Comparison of ENCODE assay signal across 11 cellular contexts in the genomic region with DNA sequence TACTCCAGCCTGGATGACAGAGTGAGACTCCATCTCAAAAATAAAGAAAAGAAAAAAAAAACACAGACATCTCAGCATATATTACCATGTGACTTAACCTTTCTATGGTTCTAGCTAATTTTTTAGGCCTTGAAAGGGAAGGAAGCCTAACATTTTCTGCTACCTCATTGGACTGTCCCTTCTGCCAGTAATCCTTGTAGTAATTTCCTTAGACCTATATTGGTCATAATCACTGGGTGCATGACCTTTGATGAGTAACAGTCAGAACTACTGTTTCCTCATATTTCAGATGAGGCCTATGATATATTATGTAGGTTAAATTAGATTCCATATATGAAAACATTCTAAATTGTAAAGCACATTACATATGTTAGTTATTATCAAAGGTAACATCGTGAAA. TPM values are rescaled to one million over a fixed set of nuclear protein-coding genes. Genes with fewer than 3 reads are reported as not detected.
A peak's percentile ranks its signal among the peaks of the same experiment; 100 is the strongest.
DNase-seq lines count a peak whose midpoint lies in the region; ATAC-seq and TF ChIP-seq lines count a peak whose summit lies in the region.
"Had no signal": no experiment of that assay in that cellular context is flagged by ENCODE, and none has a peak within 500 bp of the region (broad histone marks: within the 10 kb centered on the region; RNA-seq: fewer than 3 reads in every experiment).

No MANE protein-coding gene starts in this region.

- in situ Hi-C loops in G401 (cut with HindIII; ENCODE audit: low sequenced_read_pairs), result no loop called here

- BruUV-seq in Calu3 (replicated peaks; lab: Mats Ljungman, UMichigan), result no TSS peak

- no peak overlapping the region for H3K4me3 ChIP-seq in fibroblast of pulmonary artery (replicated peaks; ENCODE audit: low read depth, low read length)
- H3K4me3 ChIP-seq: dorsolateral prefrontal cortex had no signal

- no peak overlapping the region for H3K4me3 Mint-ChIP-seq in Calu3 (ENCODE audit: low read depth, unreplicated experiment)

- DNase-seq in Calu3 (no peak), NOMO-1 treated with dmso at 0.1 percent for 144 hours (lab: John Stamatoyannopoulos, UW; ENCODE audit: unreplicated experiment) (peak; percentile 38), fibroblast of pulmonary artery (ENCODE audit: low read depth) (peak; percentile 33), mesenteric fat pad (ENCODE audit: low spot score) (no peak), G401 (ENCODE audit: low spot score) (no peak), hypothalamus (lab: John Stamatoyannopoulos, UW) (no peak), SK-N-DZ (ENCODE audit: low spot score) (no peak)
- DNase-seq: DMS 273 treated with DMSO at 0.1 percent for 48 hours, dorsolateral prefrontal cortex, NCI-H524 treated with DMSO at 0.1 percent for 48 hours had no signal

- TF ChIP-seq CTCF in Calu3 (IDR thresholded peaks at IDR 0.05; ENCODE audit: unreplicated experiment) (no peak), fibroblast of pulmonary artery (IDR thresholded peaks at IDR 0.05; ENCODE audit: low read length, missing control alignments) (no peak)

- peak overlapping the region; percentile 54 for H3K27ac Mint-ChIP-seq in Calu3 (ENCODE audit: unreplicated experiment)

- intact Hi-C loops in Calu3 (cut with micrococcal nuclease; ENCODE audit: unreplicated experiment), result no loop called here

- H3K4me1 Mint-ChIP-seq in Calu3 (ENCODE audit: low read depth, unreplicated experiment), result peaks cover 7% of the 10 kb centered on the region

- no peaks in the 10 kb centered on the region for H3K9me3 Mint-ChIP-seq in Calu3 (ENCODE audit: low read depth, unreplicated experiment)

- ATAC-seq in GM21529 (IDR thresholded peaks at IDR 0.05; ENCODE audit: unreplicated experiment), result peak; percentile 56

- H3K27me3 Mint-ChIP-seq in Calu3 (ENCODE audit: unreplicated experiment), result no peaks in the 10 kb centered on the region

- CTCF ChIA-PET in Calu3 (lab: Charles Lee), result interaction anchor here (0.6 to 1.2 kb wide), 3 partner anchors 35 to 92 kb away, joined by 4 read pairs; no protein-coding TSS in a partner anchor

- H3K36me3 Mint-ChIP-seq in Calu3 (ENCODE audit: insufficient read depth, unreplicated experiment), result peaks cover 35% of the 10 kb centered on the region

RNA-seq across cellular contexts. Expression of a gene that starts 9.6 kb away (rescaled TPM):
- total RNA-seq in Calu3 (2022) (62.8 and 75.0 TPM in 2 replicates), mesenteric fat pad (45.2 TPM)
- total RNA-seq in G401 (2014; rRNA removed; shearing (Covaris generic)), result 15.8 and 19.9 TPM in 2 replicates
- polyA plus RNA-seq in SK-N-DZ (2014; cell fraction: cytosol; rRNA removed), result 8.9 and 10.3 TPM in 2 replicates
- polyA plus RNA-seq in SK-N-DZ (2014; cell fraction: nucleus; rRNA removed), result 4.5 and 4.6 TPM in 2 replicates

Comparison
In these comparisons a context has a peak if more than half of its experiments do, and no peak if none do; other contexts are left out.
1. DNase-seq: peak in NOMO-1 treated with dmso at 0.1 percent for 144 hours (single experiment) and fibroblast of pulmonary artery (single experiment); none in Calu3 (single experiment), mesenteric fat pad (single experiment), G401 (single experiment), hypothalamus (0 of 51) and SK-N-DZ (single experiment).